In the genomic region with DNA sequence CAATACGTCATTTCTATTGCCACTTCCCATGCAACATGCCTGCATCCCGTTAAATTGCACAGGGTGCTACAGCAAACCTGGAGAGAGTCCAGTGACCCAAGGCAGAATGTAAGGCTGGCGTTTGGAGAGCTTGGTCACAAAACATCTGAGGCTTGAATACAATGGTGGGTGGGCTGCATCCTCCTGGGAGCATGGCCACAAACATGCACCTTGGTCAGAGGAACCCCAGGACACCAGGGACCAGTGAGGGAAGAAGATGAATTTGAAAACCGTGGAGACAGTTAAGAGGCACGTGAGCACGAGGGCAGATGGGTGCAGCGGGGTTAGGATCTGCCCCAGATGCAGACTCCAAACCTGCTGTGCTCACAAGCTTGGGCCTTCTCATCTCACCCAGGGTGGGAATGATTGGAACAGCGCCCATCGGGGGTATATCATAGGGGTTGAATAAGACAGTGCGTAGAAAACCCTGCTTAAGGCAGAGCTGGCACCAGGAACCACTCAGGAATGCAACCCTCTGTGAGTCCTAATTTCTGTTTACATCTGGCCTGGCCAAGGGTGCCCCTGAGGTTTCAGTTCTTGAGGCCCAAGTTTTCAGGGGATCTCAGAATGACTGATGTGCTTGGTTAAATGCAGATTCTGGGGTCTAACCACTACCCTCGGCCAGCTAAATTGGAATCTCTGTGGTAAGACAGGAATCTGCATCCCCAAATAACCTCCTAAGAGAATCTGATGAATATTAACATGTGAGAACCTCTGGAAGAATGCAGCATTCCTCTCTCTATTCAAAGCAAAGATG, we compare ENCODE assay signal across 20 cellular contexts.
DNase-seq lines count a peak whose midpoint lies in the region; ATAC-seq, FAIRE-seq and TF ChIP-seq lines count a peak whose summit lies in the region.
"Had no signal": no experiment of that assay in that cellular context is flagged by ENCODE, and none has a peak within 500 bp of the region (broad histone marks: within the 10 kb centered on the region; RNA-seq: fewer than 3 reads in every experiment).

No MANE protein-coding gene starts in this region.

- no peak overlapping the region for H3K4me3 Mint-ChIP-seq in T-helper 1 cell treated with Interleukin-12 subunit alpha and Interleukin-12 subunit beta and Interleukin-4 antibody, amounts not matched to agents 30 μg/mL and 1 μg/mL, for 36 hours
- no peak overlapping the region for H3K4me3 Mint-ChIP-seq in astrocyte (ENCODE audit: unreplicated experiment)
- H3K4me3 Mint-ChIP-seq in stimulated activated effector memory CD8-positive, alpha-beta T cell treated with anti-CD3 and anti-CD28 coated beads, Interleukin-12 subunit alpha, Interleukin-12 subunit beta, amount 100 ng/mL, for 72 hours, result no peak overlapping the region
- H3K4me3 Mint-ChIP-seq: naive thymus-derived CD8-positive, alpha-beta T cell had no signal

- H2AFZ ChIP-seq in astrocyte (ENCODE audit: low read depth, low read length), result no peak overlapping the region

- H3K36me3 Mint-ChIP-seq in T-helper 1 cell treated with Interleukin-12 subunit alpha and Interleukin-12 subunit beta and Interleukin-4 antibody, amounts not matched to agents 30 μg/mL and 1 μg/mL, for 36 hours (ENCODE audit: low read depth), result peaks cover 4% of the 10 kb centered on the region
- no peaks in the 10 kb centered on the region for H3K36me3 Mint-ChIP-seq in astrocyte (ENCODE audit: low read depth, unreplicated experiment)
- H3K36me3 Mint-ChIP-seq in stimulated activated effector memory CD8-positive, alpha-beta T cell treated with anti-CD3 and anti-CD28 coated beads, Interleukin-12 subunit alpha, Interleukin-12 subunit beta, amount 100 ng/mL, for 72 hours, result no peaks in the 10 kb centered on the region
- H3K36me3 Mint-ChIP-seq: naive thymus-derived CD8-positive, alpha-beta T cell had no signal

- no peak for FAIRE-seq in astrocyte (lab: Jason Lieb, UNC)
- FAIRE-seq: HTR-8/SVneo had no signal

- no peaks in the 10 kb centered on the region for H3K27me3 ChIP-seq in astrocyte (ENCODE audit: insufficient read depth, low read length)
- H3K27me3 ChIP-seq: SJCRH30, testis had no signal

- H3K9ac ChIP-seq in astrocyte (ENCODE audit: low read length), result no peak overlapping the region

- DNase-seq in T-helper 1 cell (no peak), M059J (ENCODE audit: low read depth) (peak; percentile 68), astrocyte (ENCODE audit: low read depth) (peak; percentile 95), caudate nucleus (lab: John Stamatoyannopoulos, UW) (no peak), NOMO-1 treated with DMSO at 0.1 percent for 48 hours (lab: John Stamatoyannopoulos, UW; ENCODE audit: unreplicated experiment) (no peak), GM19240 (ENCODE audit: insufficient read length, low spot score) (no peak)
- DNase-seq in stimulated activated effector memory CD8-positive, alpha-beta T cell treated with anti-CD3 and anti-CD28 coated beads, Interleukin-12 subunit alpha, Interleukin-12 subunit beta, amount 100 ng/mL, for 72 hours (ENCODE audit: low spot score in 2 of 2), result peak in 1 of 2 donors; percentile 61
- DNase-seq: activated CD4-positive, CD25-positive, alpha-beta regulatory T cell treated with anti-CD3 and anti-CD28 coated beads, Interleukin-2, amount 50 U/mL, for 72 hours; GOT3; hypothalamus; naive thymus-derived CD8-positive, alpha-beta T cell; SJCRH30; stimulated activated CD4-positive, alpha-beta T cell treated with anti-CD3 and anti-CD28 coated beads, Interleukin-4, amount 100 ng/mL, for 4 hours; testis had no signal

- H3K4me1 ChIP-seq in astrocyte (ENCODE audit: insufficient read depth, low read length), result no peaks in the 10 kb centered on the region
- H3K4me1 ChIP-seq: prostate gland, testis had no signal

- peaks cover 49% of the 10 kb centered on the region for H3K4me1 Mint-ChIP-seq in T-helper 1 cell treated with Interleukin-12 subunit alpha and Interleukin-12 subunit beta and Interleukin-4 antibody, amounts not matched to agents 30 μg/mL and 1 μg/mL, for 36 hours (ENCODE audit: low read depth)
- peaks cover 2% of the 10 kb centered on the region for H3K4me1 Mint-ChIP-seq in astrocyte (ENCODE audit: low read depth, unreplicated experiment)
- peaks cover 59% of the 10 kb centered on the region for H3K4me1 Mint-ChIP-seq in stimulated activated effector memory CD8-positive, alpha-beta T cell treated with anti-CD3 and anti-CD28 coated beads, Interleukin-12 subunit alpha, Interleukin-12 subunit beta, amount 100 ng/mL, for 72 hours

- H3K9me3 ChIP-seq in astrocyte (ENCODE audit: insufficient read depth, low read depth, low read length), result no peaks in the 10 kb centered on the region
- H3K9me3 ChIP-seq: prostate gland, testis had no signal

- H3K27ac ChIP-seq in astrocyte (ENCODE audit: low read depth, low read length), result no peak overlapping the region
- H3K27ac ChIP-seq in caudate nucleus (ENCODE audit: low read depth, low read length), result no peak overlapping the region
- H3K27ac ChIP-seq: 22Rv1, C4-2B, prostate gland, SJCRH30, testis had no signal

- no peaks in the 10 kb centered on the region for H3K36me3 ChIP-seq in astrocyte (ENCODE audit: insufficient read depth, low read length)
- H3K36me3 ChIP-seq: prostate gland, SJCRH30 had no signal

- H3K4me3 ChIP-seq in astrocyte (ENCODE audit: insufficient read depth, low read depth, low read length), result no peak overlapping the region
- H3K4me3 ChIP-seq: prostate gland, SJCRH30, smooth muscle cell, testis had no signal

- H3K9me3 Mint-ChIP-seq in T-helper 1 cell treated with Interleukin-12 subunit alpha and Interleukin-12 subunit beta and Interleukin-4 antibody, amounts not matched to agents 30 μg/mL and 1 μg/mL, for 36 hours, result peaks cover 12% of the 10 kb centered on the region
- peaks cover 5% of the 10 kb centered on the region for H3K9me3 Mint-ChIP-seq in astrocyte (ENCODE audit: unreplicated experiment)
- no peaks in the 10 kb centered on the region for H3K9me3 Mint-ChIP-seq in stimulated activated effector memory CD8-positive, alpha-beta T cell treated with anti-CD3 and anti-CD28 coated beads, Interleukin-12 subunit alpha, Interleukin-12 subunit beta, amount 100 ng/mL, for 72 hours

- no peak for TF ChIP-seq CTCF in astrocyte (IDR thresholded peaks at IDR 0.05; ENCODE audit: insufficient read depth, low read depth, low read length)

- H3K27ac Mint-ChIP-seq in T-helper 1 cell treated with Interleukin-12 subunit alpha and Interleukin-12 subunit beta and Interleukin-4 antibody, amounts not matched to agents 30 μg/mL and 1 μg/mL, for 36 hours, result peak overlapping the region; percentile 69
- H3K27ac Mint-ChIP-seq in astrocyte (ENCODE audit: unreplicated experiment), result no peak overlapping the region
- no peak overlapping the region for H3K27ac Mint-ChIP-seq in stimulated activated effector memory CD8-positive, alpha-beta T cell treated with anti-CD3 and anti-CD28 coated beads, Interleukin-12 subunit alpha, Interleukin-12 subunit beta, amount 100 ng/mL, for 72 hours

- H3K4me2 ChIP-seq in astrocyte (ENCODE audit: low read length), result no peak overlapping the region
- H3K4me2 ChIP-seq: smooth muscle cell had no signal

- H3K79me2 ChIP-seq in astrocyte (ENCODE audit: insufficient read depth, low read length), result no peaks in the 10 kb centered on the region

- no peaks in the 10 kb centered on the region for H4K20me1 ChIP-seq in astrocyte (ENCODE audit: insufficient read depth, low read length)

- ATAC-seq in stimulated activated effector memory CD8-positive, alpha-beta T cell treated with anti-CD3 and anti-CD28 coated beads, Interleukin-12 subunit alpha, Interleukin-12 subunit beta, amount 100 ng/mL, for 72 hours, result peak; percentile 75
- ATAC-seq: naive thymus-derived CD8-positive, alpha-beta T cell had no signal

- no peaks in the 10 kb centered on the region for H3K27me3 Mint-ChIP-seq in T-helper 1 cell treated with Interleukin-12 subunit alpha and Interleukin-12 subunit beta and Interleukin-4 antibody, amounts not matched to agents 30 μg/mL and 1 μg/mL, for 36 hours (ENCODE audit: low read depth)
- peaks cover 11% of the 10 kb centered on the region for H3K27me3 Mint-ChIP-seq in astrocyte (ENCODE audit: low read depth, unreplicated experiment)
- H3K27me3 Mint-ChIP-seq: naive thymus-derived CD8-positive, alpha-beta T cell had no signal

Comparison
In these comparisons a context has a peak if more than half of its experiments do, and no peak if none do; other contexts are left out.
1. DNase-seq: peak in M059J (single experiment) and astrocyte (single experiment); none in T-helper 1 cell (0 of 5), caudate nucleus (0 of 61), NOMO-1 treated with DMSO at 0.1 percent for 48 hours (single experiment) and GM19240 (single experiment).